21 cellular contexts compared by ENCODE assay signal in genomic region chr4:22391548-22391947, GRCh38.
A peak's percentile ranks its signal among the peaks of the same experiment; 100 is the strongest.
DNase-seq lines count a peak whose midpoint lies in the region; TF ChIP-seq lines count a peak whose summit lies in the region.
"Had no signal": no experiment of that assay in that cellular context is flagged by ENCODE, and none has a peak within 500 bp of the region (broad histone marks: within the 10 kb centered on the region; RNA-seq: fewer than 3 reads in every experiment).

No MANE protein-coding gene starts in this region.

- H3K18ac ChIP-seq in trophoblast cell (ENCODE audit: low read length) = no peak overlapping the region

- TF ChIP-seq EP300 in SK-N-SH (IDR thresholded peaks at IDR 0.05; ENCODE audit: borderline replicate concordance in 1 of 2, low read depth in 1 of 2, low read length in 1 of 2) = no peak

- H3K27me3 ChIP-seq in SK-N-SH (ENCODE audit: insufficient read depth) = no peaks in the 10 kb centered on the region
- no peaks in the 10 kb centered on the region for H3K27me3 ChIP-seq in trophoblast cell (ENCODE audit: insufficient read depth, low read length)
- no peaks in the 10 kb centered on the region for H3K27me3 ChIP-seq in colonic mucosa
- H3K27me3 ChIP-seq: BE2C, body of pancreas, gastroesophageal sphincter, SJSA1, testis had no signal

- no peaks in the 10 kb centered on the region for H3K79me1 ChIP-seq in trophoblast cell (ENCODE audit: low read length)

- H4K12ac ChIP-seq in trophoblast cell (ENCODE audit: low read depth, low read length) = no peak overlapping the region

- H3K14ac ChIP-seq in trophoblast cell (ENCODE audit: low read length) = no peak overlapping the region

- POLR2A ChIA-PET in SK-N-SH (lab: Yijun Ruan, JAX) = no interaction called here

- H3K36me3 ChIP-seq in SK-N-SH (replicated peaks in 1 of 2; ENCODE audit: control insufficient read depth in 1 of 2, insufficient read depth in 2 of 2, low read length in 1 of 2) (peaks cover 0 to 20% of the 10 kb centered on the region in 2 experiments), trophoblast cell (ENCODE audit: control insufficient read depth in 1 of 2, insufficient read depth in 2 of 2, low read length in 2 of 2) (peaks cover 5 to 8% of the 10 kb centered on the region in 2 experiments), colonic mucosa (no peaks in the 10 kb centered on the region)
- H3K36me3 ChIP-seq: SJSA1 had no signal

- H3F3A ChIP-seq in SK-N-SH (replicated peaks; ENCODE audit: insufficient read depth) = no peaks in the 10 kb centered on the region

- CTCF ChIA-PET in SK-N-SH (lab: Yijun Ruan, JAX) = interaction anchor here (1.0 to 9.7 kb wide), 5 partner anchors 16 to 607 kb away, joined by 3 to 177 read pairs (median 5); no protein-coding TSS in a partner anchor

- H3K79me2 ChIP-seq in SK-N-SH (ENCODE audit: insufficient read depth) (no peaks in the 10 kb centered on the region), trophoblast cell (ENCODE audit: control insufficient read depth, insufficient read depth, low read length, poor library complexity) (no peaks in the 10 kb centered on the region)

- no peak overlapping the region for H2BK5ac ChIP-seq in trophoblast cell (ENCODE audit: low read depth, low read length, poor library complexity)

- no peak for TF ChIP-seq CTCF in SK-N-SH (IDR thresholded peaks at IDR 0.05)
- no peak for TF ChIP-seq CTCF in fibroblast of mammary gland (conservative IDR thresholded peaks at IDR 0.05; ENCODE audit: control insufficient read depth, insufficient read depth, low read depth, low read length)
- TF ChIP-seq CTCF in colonic mucosa (IDR thresholded peaks at IDR 0.05) = no peak

- TF ChIP-seq POLR2A in erythroblast (IDR thresholded peaks at IDR 0.05; ENCODE audit: low read length) = no peak

- H3K23ac ChIP-seq in trophoblast cell (ENCODE audit: low read length) = no peak overlapping the region

- no peak for TF ChIP-seq RAD21 in SK-N-SH (IDR thresholded peaks at IDR 0.05; ENCODE audit: low read length)

- no peak overlapping the region for H3K4ac ChIP-seq in trophoblast cell (ENCODE audit: low read depth, low read length)

- H4K8ac ChIP-seq in trophoblast cell (ENCODE audit: low read depth, low read length) = no peak overlapping the region

- H2BK120ac ChIP-seq in trophoblast cell (ENCODE audit: insufficient read depth, low read length, poor library complexity) = no peak overlapping the region

- intact Hi-C loops in colonic mucosa (cut with DNase I) = no loop called here
- intact Hi-C loops in head of caudate nucleus (cut with DNase I) = no loop called here

- no peak overlapping the region for H4K91ac ChIP-seq in trophoblast cell (ENCODE audit: low read depth, low read length)

- DNase-seq in ELF-1 (ENCODE audit: low read depth, low spot score) (peak; percentile 11), SK-N-SH (no peak), fibroblast of mammary gland (ENCODE audit: low read depth) (peak; percentile 38), trophoblast cell (peak; percentile 12 to 60), colonic mucosa (no peak), head of caudate nucleus (no peak), erythroblast (lab: John Stamatoyannopoulos, UW) (no peak)
- DNase-seq: activated CD4-positive, alpha-beta memory T cell treated with anti-CD3 and anti-CD28 coated beads for 36 hours; activated naive CD4-positive, alpha-beta T cell; BE2C; body of pancreas; Caco-2; mucosa of descending colon; NCI-H146; NCI-H82; T-helper 2 cell; testis; WERI-Rb-1 had no signal

- no peaks in the 10 kb centered on the region for H4K20me1 ChIP-seq in SK-N-SH (ENCODE audit: insufficient read depth)

- H3K4me3 ChIP-seq in SK-N-SH (ENCODE audit: low read depth in 2 of 2, low read length in 1 of 2) (no peak overlapping the region), fibroblast of mammary gland (ENCODE audit: control insufficient read depth, low read depth, low read length) (no peak overlapping the region), trophoblast cell (ENCODE audit: low read depth, low read length) (no peak overlapping the region), colonic mucosa (no peak overlapping the region)
- H3K4me3 ChIP-seq: body of pancreas, coronary artery, gastroesophageal sphincter, mucosa of descending colon, SJSA1, testis had no signal

- H3K27ac ChIP-seq in SK-N-SH (ENCODE audit: low read depth in 2 of 2, low read length in 1 of 2) (no peak overlapping the region), trophoblast cell (ENCODE audit: low read depth, low read length) (no peak overlapping the region), colonic mucosa (no peak overlapping the region)
- H3K27ac ChIP-seq: body of pancreas, coronary artery, gastroesophageal sphincter, SJSA1, testis, WERI-Rb-1 had no signal

- H3K4me1 ChIP-seq in SK-N-SH (ENCODE audit: control insufficient read depth in 1 of 2, insufficient read depth in 2 of 2, low read depth in 1 of 2, low read length in 1 of 2) (no peaks in the 10 kb centered on the region), trophoblast cell (ENCODE audit: control insufficient read depth in 1 of 2, insufficient read depth in 2 of 2, low read length in 2 of 2) (peaks cover 0 to 3% of the 10 kb centered on the region in 2 experiments), colonic mucosa (no peaks in the 10 kb centered on the region)
- H3K4me1 ChIP-seq: BE2C, body of pancreas, Caco-2, SJSA1, testis had no signal

- no peak overlapping the region for H3K4me2 ChIP-seq in SK-N-SH
- no peak overlapping the region for H3K4me2 ChIP-seq in trophoblast cell (ENCODE audit: low read length)

- no peak overlapping the region for H2AK5ac ChIP-seq in trophoblast cell (ENCODE audit: low read length)

- H3K9me3 ChIP-seq in SK-N-SH (no peaks in the 10 kb centered on the region), trophoblast cell (ENCODE audit: insufficient read depth, low read depth, low read length) (no peaks in the 10 kb centered on the region), colonic mucosa (no peaks in the 10 kb centered on the region)
- H3K9me3 ChIP-seq: BE2C, body of pancreas, Caco-2, gastroesophageal sphincter, mucosa of descending colon, SJSA1, testis had no signal

- H3K9ac ChIP-seq in SK-N-SH (no peak overlapping the region), trophoblast cell (ENCODE audit: low read length) (no peak overlapping the region), colonic mucosa (ENCODE audit: low read depth in 2 of 2, low read length in 2 of 2) (no peak overlapping the region)

- 94% methylated on average over 2 of the region's 2 CpGs for WGBS in SK-N-SH (ENCODE audit: low lambda C conversion rate)
- WGBS in trophoblast cell (ENCODE audit: extremely low coverage, insufficient coverage, insufficient read length) = no CpG with 5 or more reads among the region's 2 CpGs

- H2AFZ ChIP-seq in SK-N-SH (ENCODE audit: low read depth) (no peak overlapping the region), trophoblast cell (ENCODE audit: insufficient read depth, low read length, poor library complexity) (no peak overlapping the region)

- no peak overlapping the region for H2BK12ac ChIP-seq in trophoblast cell (ENCODE audit: low read length)

- no peaks in the 10 kb centered on the region for H3K9me2 ChIP-seq in SK-N-SH

TF ChIP-seq in SK-N-SH, 30 proteins besides CTCF, POLR2A, EP300 and RAD21:
- TF ChIP-seq TEAD4 (IDR thresholded peaks at IDR 0.05; ENCODE audit: borderline replicate concordance, insufficient read depth) (0 out of 2 replicates have a peak, but pooled peaks have one; percentile 8), FOXM1 (IDR thresholded peaks at IDR 0.05; ENCODE audit: low read depth) (no peak)
TF ChIP-seq in SK-N-SH: peak in this region for 1.

Comparison
In these comparisons a context has a peak if more than half of its experiments do, and no peak if none do; other contexts are left out.
1. DNase-seq: peak in ELF-1 (single experiment), fibroblast of mammary gland (single experiment) and trophoblast cell (2 of 2); none in SK-N-SH (single experiment), colonic mucosa (single experiment), head of caudate nucleus (0 of 42) and erythroblast (0 of 2).